26 cellular contexts compared by ENCODE assay signal in genomic region chr2:218169757-218170546, GRCh38. TPM values are rescaled to one million over a fixed set of nuclear protein-coding genes. Genes with fewer than 3 reads are reported as not detected.
DNase-seq lines count a peak whose midpoint lies in the region; ATAC-seq, FAIRE-seq and TF ChIP-seq lines count a peak whose summit lies in the region.
"Had no signal": no experiment of that assay in that cellular context is flagged by ENCODE, and none has a peak within 500 bp of the region (broad histone marks: within the 10 kb centered on the region; RNA-seq: fewer than 3 reads in every experiment).

No MANE protein-coding gene starts in this region.

- H3K4me3 ChIP-seq in A549, result no peak overlapping the region
- H3K4me3 ChIP-seq in fibroblast of mammary gland (ENCODE audit: control insufficient read depth, low read depth, low read length), result no peak overlapping the region
- no peak overlapping the region for H3K4me3 ChIP-seq in neuronal stem cell (ENCODE audit: low read length in 2 of 2)
- H3K4me3 ChIP-seq: BLaER1 treated with 17β-estradiol and CSF1 and Interleukin-3, amounts not matched to agents 10 nM and 100 nM; stomach; upper lobe of left lung had no signal

- H3K79me1 ChIP-seq in neuronal stem cell (ENCODE audit: low read depth, low read length), result no peaks in the 10 kb centered on the region

- H3K27me3 ChIP-seq in neuronal stem cell (ENCODE audit: control insufficient read depth in 3 of 3, insufficient read depth in 3 of 3, low read depth in 1 of 3, low read length in 3 of 3), result peaks cover 0 to 3% (median 2%) of the 10 kb centered on the region in 3 experiments
- H3K27me3 ChIP-seq: BLaER1 treated with 17β-estradiol and CSF1 and Interleukin-3, amounts not matched to agents 10 nM and 100 nM; neutrophil; upper lobe of left lung had no signal

- ATAC-seq in A549, result peak; percentile 58 to 74; a peak in 5 of 6 replicates
- no peak for ATAC-seq in GM18909 (IDR thresholded peaks at IDR 0.05; ENCODE audit: poor library complexity, unreplicated experiment)
- no peak for ATAC-seq in omental fat pad (ENCODE audit: low FRiP score)
- ATAC-seq in GM19023 (IDR thresholded peaks at IDR 0.05; ENCODE audit: unreplicated experiment), result no peak

- no peak for TF ChIP-seq CTCF in A549 (IDR thresholded peaks at IDR 0.05)
- no peak for TF ChIP-seq CTCF in HFFc6 (IDR thresholded peaks at IDR 0.05)
- no peak for TF ChIP-seq CTCF in fibroblast of mammary gland (conservative IDR thresholded peaks at IDR 0.05; ENCODE audit: control insufficient read depth, insufficient read depth, low read depth, low read length)
- TF ChIP-seq CTCF in omental fat pad (IDR thresholded peaks at IDR 0.05), result no peak

- TF ChIP-seq POLR2A in A549 (IDR thresholded peaks at IDR 0.05; ENCODE audit: low read length), result no peak

- CTCF ChIA-PET in A549 (lab: Yijun Ruan, JAX), result interaction anchor here (0.8 to 1.2 kb wide), 3 partner anchors 11 to 16 kb away, joined by 3 read pairs; no protein-coding TSS in a partner anchor

- no peak overlapping the region for H3K27ac Mint-ChIP-seq in HFFc6
- H3K27ac Mint-ChIP-seq: activated CD4-positive, alpha-beta memory T cell treated with anti-CD3 and anti-CD28 coated beads for 36 hours; endodermal cell had no signal

- H3K27ac ChIP-seq in A549, result 0 out of 6 replicates have a peak overlapping the region, but pooled peaks of 1 of the 2 experiments have one; percentile 26
- no peak overlapping the region for H3K27ac ChIP-seq in neuronal stem cell (replicated peaks; ENCODE audit: low read length)
- H3K27ac ChIP-seq: BLaER1 treated with 17β-estradiol and CSF1 and Interleukin-3, amounts not matched to agents 10 nM and 100 nM; KMS-11; stomach; upper lobe of left lung had no signal

- no peak overlapping the region for H2BK12ac ChIP-seq in neuronal stem cell (ENCODE audit: low read length)

- FAIRE-seq in A549 (lab: Jason Lieb, UNC), result no peak
- FAIRE-seq: colon, D721Med had no signal

- DNase-seq in A549 (ENCODE audit: low read depth in 1 of 2, low spot score in 1 of 2) (peak in 1 of 2 experiments; percentile 64), HFFc6 (no peak), fibroblast of mammary gland (ENCODE audit: low read depth) (peak; percentile 58), neuronal stem cell (ENCODE audit: low spot score) (no peak), SHP77 treated with DMSO at 0.1 percent for 48 hours (lab: John Stamatoyannopoulos, UW) (no peak), omental fat pad (ENCODE audit: low spot score) (no peak)
- DNase-seq: activated CD4-positive, alpha-beta memory T cell treated with anti-CD3 and anti-CD28 coated beads for 36 hours; activated effector memory CD4-positive, alpha-beta T cell treated with anti-CD3 and anti-CD28 coated beads, Interleukin-2, amount 50 U/mL, for 16 hours; endodermal cell; GDM1; H9; head of caudate nucleus; NCI-H187 treated with DMSO at 0.1 percent for 48 hours; NCI-H774; OCI-M1; retina; Right ventricle myocardium superior; stomach; upper lobe of left lung had no signal

- no peak overlapping the region for H3K4ac ChIP-seq in neuronal stem cell (ENCODE audit: low read length)

- 21% methylated on average over 5 of the region's 5 CpGs for WGBS in A549 (ENCODE audit: missing lambda C conversion rate)
- no CpG with 5 or more reads among the region's 5 CpGs for WGBS in neuronal stem cell (ENCODE audit: extremely low coverage in 2 of 2, insufficient read length in 2 of 2, insufficient replicate concordance in 1 of 2), 2 donors

- no peak for TF ChIP-seq EP300 in A549 (IDR thresholded peaks at IDR 0.05)

- H2BK5ac ChIP-seq in neuronal stem cell (ENCODE audit: low read length), result no peak overlapping the region

- no peaks in the 10 kb centered on the region for H3K9me3 Mint-ChIP-seq in HFFc6
- H3K9me3 Mint-ChIP-seq: activated CD4-positive, alpha-beta memory T cell treated with anti-CD3 and anti-CD28 coated beads for 36 hours; endodermal cell; H9 had no signal

- peaks cover 24% of the 10 kb centered on the region for H3K27me3 Mint-ChIP-seq in HFFc6 (ENCODE audit: insufficient read depth)
- H3K27me3 Mint-ChIP-seq: activated CD4-positive, alpha-beta memory T cell treated with anti-CD3 and anti-CD28 coated beads for 36 hours had no signal

- no peak for TF ChIP-seq RAD21 in A549 (conservative IDR thresholded peaks at IDR 0.05 in 1 of 2, IDR thresholded peaks at IDR 0.05 in 1 of 2)

- H3K4me1 Mint-ChIP-seq in HFFc6 (ENCODE audit: low read depth), result peaks cover 24% of the 10 kb centered on the region
- H3K4me1 Mint-ChIP-seq: endodermal cell had no signal

- H2BK120ac ChIP-seq in neuronal stem cell (ENCODE audit: low read depth, low read length), result no peak overlapping the region

- H2BK15ac ChIP-seq in neuronal stem cell (ENCODE audit: low read length), result no peak overlapping the region

- H3K4me3 Mint-ChIP-seq in HFFc6, result 0 out of 2 replicates have a peak overlapping the region, but pooled peaks have one; percentile 3
- H3K4me3 Mint-ChIP-seq: activated CD4-positive, alpha-beta memory T cell treated with anti-CD3 and anti-CD28 coated beads for 36 hours; endodermal cell; H9 had no signal

- no peak overlapping the region for H4K8ac ChIP-seq in neuronal stem cell (ENCODE audit: low read depth, low read length)

- H2AFZ ChIP-seq in neuronal stem cell (ENCODE audit: low read length), result peak overlapping the region; percentile 24

- H3K14ac ChIP-seq in neuronal stem cell (ENCODE audit: low read length), result no peak overlapping the region

- H3K36me3 ChIP-seq in neuronal stem cell (replicated peaks in 1 of 2; ENCODE audit: control insufficient read depth in 2 of 2, insufficient read depth in 2 of 2, low read length in 2 of 2), result no peaks in the 10 kb centered on the region
- H3K36me3 ChIP-seq: BLaER1 treated with 17β-estradiol and CSF1 and Interleukin-3, amounts not matched to agents 10 nM and 100 nM; stomach; upper lobe of left lung had no signal

- H3K36me3 Mint-ChIP-seq in HFFc6 (ENCODE audit: low read depth), result no peaks in the 10 kb centered on the region
- H3K36me3 Mint-ChIP-seq: activated CD4-positive, alpha-beta memory T cell treated with anti-CD3 and anti-CD28 coated beads for 36 hours had no signal

- no peak overlapping the region for H3K23ac ChIP-seq in neuronal stem cell (ENCODE audit: low read depth, low read length, poor library complexity)

- POLR2A ChIA-PET in A549 (lab: Yijun Ruan, JAX), result no interaction called here

- H3K9me3 ChIP-seq in A549 (no peaks in the 10 kb centered on the region), neuronal stem cell (replicated peaks in 1 of 2; ENCODE audit: control insufficient read depth in 2 of 2, insufficient read depth in 1 of 2, low read depth in 1 of 2, low read length in 2 of 2) (no peaks in the 10 kb centered on the region)
- H3K9me3 ChIP-seq: BLaER1 treated with 17β-estradiol and CSF1 and Interleukin-3, amounts not matched to agents 10 nM and 100 nM; neutrophil; stomach; upper lobe of left lung had no signal

- peaks cover 9% of the 10 kb centered on the region; the same call in 1 of the 3 replicates for H3K4me1 ChIP-seq in A549
- H3K4me1 ChIP-seq in neuronal stem cell (ENCODE audit: control insufficient read depth in 2 of 2, insufficient read depth in 1 of 2, low read depth in 1 of 2, low read length in 2 of 2), result no peaks in the 10 kb centered on the region

- H4K91ac ChIP-seq in neuronal stem cell (ENCODE audit: low read depth, low read length, poor library complexity), result no peak overlapping the region

- no peak overlapping the region for H2AK5ac ChIP-seq in neuronal stem cell (ENCODE audit: low read depth, low read length)

- no peak overlapping the region for H3K18ac ChIP-seq in neuronal stem cell (ENCODE audit: low read length)

- H3K4me2 ChIP-seq in A549, result peak overlapping the region; percentile 36
- H3K4me2 ChIP-seq in neuronal stem cell (ENCODE audit: insufficient read depth, low read length, poor library complexity, severe bottlenecking), result no peak overlapping the region
- H3K4me2 ChIP-seq: KMS-11 had no signal

- no peak overlapping the region for H3K9ac ChIP-seq in neuronal stem cell (ENCODE audit: low read depth, low read length, poor library complexity)
- H3K9ac ChIP-seq: BLaER1 treated with 17β-estradiol and CSF1 and Interleukin-3, amounts not matched to agents 10 nM and 100 nM; KMS-11 had no signal

TF ChIP-seq in A549, 52 proteins besides CTCF, POLR2A, EP300 and RAD21 (continues in another document):
- TF ChIP-seq FOSL2 (IDR thresholded peaks at IDR 0.05) (no peak), FOSL2 (CRISPR knock-in tag; IDR thresholded peaks at IDR 0.05) (no peak), GATA3 (IDR thresholded peaks at IDR 0.05; ENCODE audit: borderline replicate concordance) (no peak), CBX8 (IDR thresholded peaks at IDR 0.05) (no peak)

RNA-seq across cellular contexts. Expression of gene CXCR1, which starts 3.2 kb away (rescaled TPM):
- polyA plus RNA-seq in A549 (2011; rRNA removed), result not detected in 2 replicates
- polyA plus RNA-seq in A549 (2012; cell fraction: cytosol; rRNA removed), result not detected in 2 replicates
- polyA plus RNA-seq in A549 (2012; cell fraction: nucleus; rRNA removed), result not detected in 2 replicates
- not detected in 3 replicates for polyA plus RNA-seq in A549 (2017; fragmentation: RNase III; extraction: RNeasy Plus Mini Kit Qiagen cat#74134 plus additional on column Dnase treatment)
- polyA minus RNA-seq in A549 (2011; rRNA and poly(A)+ RNA removed), result 0.08 TPM in 1 of 2 replicates, not detected in the other
- total RNA-seq in HFFc6 (2021; fragmentation: NEBNext Ultra II Directional; extraction: Animal tissue kit (Norgen Biotek cat#: 25700)), result not detected
- polyA plus RNA-seq in neuronal stem cell (2013, experiment 1 of 2), result not detected
- not detected for polyA plus RNA-seq in neuronal stem cell (2013, experiment 2 of 2)
- 10 to 100 TPM in 1 of 4 donors, under 1 TPM in 3; 0.36 to 26.8 (median 0.64) TPM for total RNA-seq in omental fat pad
- total RNA-seq: activated CD4-positive, alpha-beta memory T cell treated with anti-CD3 and anti-CD28 coated beads for 36 hours; endodermal cell; H9 had no signal

RNA-seq across cellular contexts. Expression of gene CXCR2, which starts 44.1 kb away (rescaled TPM):
- polyA plus RNA-seq in A549 (2011; rRNA removed) (0.08 TPM in 1 of 2 replicates, not detected in the other), A549 (2017; fragmentation: RNase III; extraction: RNeasy Plus Mini Kit Qiagen cat#74134 plus additional on column Dnase treatment) (not detected in 3 replicates)
- not detected in 2 replicates for polyA plus RNA-seq in A549 (2012; cell fraction: cytosol; rRNA removed)
- not detected in 2 replicates for polyA plus RNA-seq in A549 (2012; cell fraction: nucleus; rRNA removed)
- not detected in 2 replicates for polyA minus RNA-seq in A549 (2011; rRNA and poly(A)+ RNA removed)
- not detected for total RNA-seq in HFFc6 (2021; fragmentation: NEBNext Ultra II Directional; extraction: Animal tissue kit (Norgen Biotek cat#: 25700))
- 0.03 TPM for polyA plus RNA-seq in neuronal stem cell (2013, experiment 1 of 2)
- 0.04 TPM for polyA plus RNA-seq in neuronal stem cell (2013, experiment 2 of 2)
- total RNA-seq in omental fat pad, result 10 to 100 TPM in 1 of 4 donors, 1 to 10 TPM in 1, under 1 TPM in 2; 0.28 to 19.2 (median 1.3) TPM
- total RNA-seq: activated CD4-positive, alpha-beta memory T cell treated with anti-CD3 and anti-CD28 coated beads for 36 hours; endodermal cell had no signal

RNA-seq across cellular contexts. Expression of gene ARPC2, which starts 47.0 kb away (rescaled TPM):
- polyA plus RNA-seq in A549 (2011; rRNA removed) (279 and 374 TPM in 2 replicates), A549 (2017; fragmentation: RNase III; extraction: RNeasy Plus Mini Kit Qiagen cat#74134 plus additional on column Dnase treatment) (263 to 283 TPM (median 273 TPM) in 3 replicates)
- polyA plus RNA-seq in A549 (2012; cell fraction: cytosol; rRNA removed), result 247 and 267 TPM in 2 replicates
- 108 and 114 TPM in 2 replicates for polyA plus RNA-seq in A549 (2012; cell fraction: nucleus; rRNA removed)
- polyA minus RNA-seq in A549 (2011; rRNA and poly(A)+ RNA removed), result 179 and 190 TPM in 2 replicates
- 100 to 1,000 TPM; 458 to 516 (median 500) TPM for total RNA-seq in HFFc6 (2021; fragmentation: NEBNext Ultra II Directional; extraction: Animal tissue kit (Norgen Biotek cat#: 25700))
- 208 TPM for polyA plus RNA-seq in neuronal stem cell (2013, experiment 1 of 2)
- 206 TPM for polyA plus RNA-seq in neuronal stem cell (2013, experiment 2 of 2)
- total RNA-seq in omental fat pad, result 100 to 1,000 TPM; 278 to 384 (median 348) TPM

Comparison
In these comparisons a context has a peak if more than half of its experiments do, and no peak if none do; other contexts are left out.
1. ATAC-seq: peak in A549 (2 of 2); none in GM18909 (single experiment), omental fat pad (single experiment) and GM19023 (single experiment).